In the genomic region with DNA sequence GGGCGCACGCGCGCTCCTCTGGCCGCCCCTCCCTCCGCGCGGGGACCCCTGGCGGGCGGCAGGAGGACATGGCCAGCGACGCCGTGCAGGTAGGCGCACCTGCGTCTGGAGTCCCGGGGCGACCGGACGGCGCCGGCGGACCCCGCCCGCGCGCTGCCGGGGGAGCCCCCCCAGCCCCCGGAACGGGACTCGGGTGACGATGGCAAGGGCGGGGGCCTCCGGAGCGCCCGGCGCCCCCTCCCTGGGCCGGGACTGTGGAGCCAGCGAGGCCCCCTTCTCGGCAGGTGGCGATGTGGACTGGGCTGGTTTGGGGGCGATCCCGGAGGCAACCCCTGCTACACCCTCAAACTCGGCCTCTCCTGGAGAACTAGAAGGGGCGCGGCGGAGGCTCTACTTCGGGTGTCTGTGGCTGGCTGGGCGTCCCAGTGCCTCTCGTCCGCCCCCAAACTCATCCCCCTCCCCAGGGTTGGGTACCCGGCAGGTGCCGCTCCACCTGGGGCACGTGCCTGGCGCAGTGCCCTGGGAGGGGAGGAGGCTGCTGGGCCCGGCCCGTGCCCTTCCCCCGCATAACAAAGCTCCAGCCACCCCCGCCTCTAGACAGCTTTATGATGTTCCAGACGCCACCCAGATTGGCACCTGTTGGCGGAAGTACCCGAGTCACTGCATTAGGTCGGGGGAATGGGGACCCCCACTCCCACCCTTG, we compare ENCODE assay signal across 8 cellular contexts. TPM values are rescaled to one million over a fixed set of nuclear protein-coding genes. Genes with fewer than 3 reads are reported as not detected.
DNase-seq lines count a peak whose midpoint lies in the region; ATAC-seq and TF ChIP-seq lines count a peak whose summit lies in the region.

No MANE protein-coding gene starts in this region.

- peak overlapping the region; percentile 80 for H3K4me3 ChIP-seq in HUES6 (ENCODE audit: low read depth, low read length)
- H3K4me3 ChIP-seq in mammary epithelial cell (replicated peaks in 1 of 3; ENCODE audit: insufficient read depth in 1 of 3, low read depth in 2 of 3, low read length in 3 of 3), result peak overlapping the region; percentile 12 to 53 (median 39)

- H3K4me1 Mint-ChIP-seq in stimulated activated memory B cell treated with anti-CD40 and anti-IgM and Interleukin-4, amounts not matched to agents 10 μg/mL and 1 μg/mL and 100 μg/mL, for 72 hours, result peaks cover 42% of the 10 kb centered on the region

- no peaks in the 10 kb centered on the region for H4K20me1 ChIP-seq in mammary epithelial cell (ENCODE audit: insufficient read depth, low read length)

- no peaks in the 10 kb centered on the region for H3K36me3 Mint-ChIP-seq in stimulated activated memory B cell treated with anti-CD40 and anti-IgM and Interleukin-4, amounts not matched to agents 10 μg/mL and 1 μg/mL and 100 μg/mL, for 72 hours

- in situ Hi-C loops in mammary epithelial cell (cut with MboI; ENCODE audit: low sequenced_read_pairs in 2 of 2), result no loop called here

- peaks cover 16% of the 10 kb centered on the region for H3K4me1 ChIP-seq in HUES6 (ENCODE audit: control insufficient read depth, insufficient read depth, low read length)
- H3K4me1 ChIP-seq in mammary epithelial cell (ENCODE audit: insufficient read depth, low read length), result peaks cover 17% of the 10 kb centered on the region

- dilution Hi-C loops in mammary epithelial cell (cut with HindIII; ENCODE audit: low sequenced_read_pairs), result no loop called here

- TF ChIP-seq CTCF in mammary epithelial cell (conservative IDR thresholded peaks at IDR 0.05 in 1 of 2, IDR thresholded peaks at IDR 0.05 in 1 of 2; ENCODE audit: extremely low read depth in 1 of 2, insufficient read depth in 1 of 2, low read depth in 1 of 2, low read length in 2 of 2), result peak in 1 of 2 donors; percentile 18

- H3K9ac ChIP-seq in HUES6 (ENCODE audit: low read length), result peak overlapping the region; percentile 32
- no peak overlapping the region for H3K9ac ChIP-seq in mammary epithelial cell (ENCODE audit: insufficient read depth, low read length)

- intact Hi-C loops in mammary epithelial cell (cut with micrococcal nuclease), result loop anchor here (5.0 kb wide), 1 partner anchor 39 kb away; no protein-coding TSS in a partner anchor
- intact Hi-C loops in left colon (cut with DNase I, micrococcal nuclease), result no loop called here

- H3K36me3 ChIP-seq in HUES6 (ENCODE audit: control insufficient read depth, insufficient read depth, low read length) (0 out of 2 replicates have a peak, but pooled peaks cover 2% of the 10 kb centered on the region), mammary epithelial cell (ENCODE audit: insufficient read depth, low read length) (no peaks in the 10 kb centered on the region)

- peak; percentile 54 for DNase-seq in DMS79 (lab: John Stamatoyannopoulos, UW)
- DNase-seq in SW480 (ENCODE audit: low spot score), result peak; percentile 44
- no peak for DNase-seq in mammary epithelial cell
- peak; percentile 81 to 82 for DNase-seq in left colon
- no peak for DNase-seq in MV-4-11 (lab: John Stamatoyannopoulos, UW)

- peak overlapping the region; percentile 90 for H3K4me2 ChIP-seq in mammary epithelial cell (ENCODE audit: insufficient read depth, low read depth, low read length)

- BruUV-seq in mammary epithelial cell (replicated peaks; lab: Mats Ljungman, UMichigan), result no TSS peak

- WGBS in mammary epithelial cell (ENCODE audit: low coverage, missing lambda C conversion rate), result 38% methylated on average over 3 of the region's 62 CpGs

- peak overlapping the region; percentile 77 for H2AFZ ChIP-seq in mammary epithelial cell (ENCODE audit: low read depth, low read length)

- H3K27ac ChIP-seq in HUES6 (ENCODE audit: low read depth, low read length) (no peak overlapping the region), mammary epithelial cell (ENCODE audit: insufficient read depth, low read depth, low read length) (no peak overlapping the region)

- H3K27ac Mint-ChIP-seq in stimulated activated memory B cell treated with anti-CD40 and anti-IgM and Interleukin-4, amounts not matched to agents 10 μg/mL and 1 μg/mL and 100 μg/mL, for 72 hours, result peak overlapping the region; percentile 65

- H3K4me3 Mint-ChIP-seq in stimulated activated memory B cell treated with anti-CD40 and anti-IgM and Interleukin-4, amounts not matched to agents 10 μg/mL and 1 μg/mL and 100 μg/mL, for 72 hours, result peak overlapping the region; percentile 82

- H3K27me3 Mint-ChIP-seq in stimulated activated memory B cell treated with anti-CD40 and anti-IgM and Interleukin-4, amounts not matched to agents 10 μg/mL and 1 μg/mL and 100 μg/mL, for 72 hours, result no peaks in the 10 kb centered on the region

- peaks cover 5% of the 10 kb centered on the region; the same call in 1 of the 2 replicates for H3K27me3 ChIP-seq in HUES6 (ENCODE audit: control insufficient read depth, insufficient read depth, low read length)
- H3K27me3 ChIP-seq in mammary epithelial cell (ENCODE audit: insufficient read depth, low read length), result no peaks in the 10 kb centered on the region

- no peaks in the 10 kb centered on the region for H3K9me3 ChIP-seq in HUES6 (ENCODE audit: control insufficient read depth, insufficient read depth, low read depth, low read length)
- H3K9me3 ChIP-seq in mammary epithelial cell (replicated peaks; ENCODE audit: insufficient read depth, low read length), result no peaks in the 10 kb centered on the region

- no peaks in the 10 kb centered on the region for H3K79me2 ChIP-seq in mammary epithelial cell (ENCODE audit: insufficient read depth, low read length)

- CTCF ChIA-PET in mammary epithelial cell (lab: Charles Lee; ENCODE audit: low non-redundant PET), result no interaction called here

- ATAC-seq in left colon (peak; percentile 88), HG03571 (IDR thresholded peaks at IDR 0.05; ENCODE audit: unreplicated experiment) (no peak)
- ATAC-seq in stimulated activated memory B cell treated with anti-CD40 and anti-IgM and Interleukin-4, amounts not matched to agents 10 μg/mL and 1 μg/mL and 100 μg/mL, for 72 hours, result peak; percentile 74

- H3K9me3 Mint-ChIP-seq in stimulated activated memory B cell treated with anti-CD40 and anti-IgM and Interleukin-4, amounts not matched to agents 10 μg/mL and 1 μg/mL and 100 μg/mL, for 72 hours, result no peaks in the 10 kb centered on the region

RNA-seq across cellular contexts. Expression of a gene that starts 0.5 kb away (rescaled TPM):
- total RNA-seq in mammary epithelial cell, result 10 to 100 TPM; 26.3 to 43.3 TPM
- 8.3 TPM for polyA plus RNA-seq in mammary epithelial cell
- polyA minus RNA-seq in mammary epithelial cell, result 14.9 TPM
- 10 to 100 TPM; 29.3 to 49.6 TPM for total RNA-seq in left colon

RNA-seq across cellular contexts. Expression of a gene that starts 14.5 kb away (rescaled TPM):
- total RNA-seq in mammary epithelial cell (10 to 100 TPM; 34.0 to 74.4 TPM), left colon (10 to 100 TPM; 55.3 to 85.8 TPM)
- 108 TPM for polyA plus RNA-seq in mammary epithelial cell
- polyA minus RNA-seq in mammary epithelial cell, result 67.1 TPM

RNA-seq across cellular contexts. Expression of a gene that starts 41.5 kb away (rescaled TPM):
- total RNA-seq in mammary epithelial cell, result under 1 TPM; 0.56 to 0.83 TPM
- polyA plus RNA-seq in mammary epithelial cell, result not detected
- polyA minus RNA-seq in mammary epithelial cell, result not detected
- total RNA-seq in left colon, result under 1 TPM; 0.52 to 0.84 TPM

RNA-seq across cellular contexts. Expression of a gene that starts 52.4 kb away (rescaled TPM):
- 10 to 100 TPM; 19.3 to 35.4 TPM for total RNA-seq in mammary epithelial cell
- 17.5 TPM for polyA plus RNA-seq in mammary epithelial cell
- polyA minus RNA-seq in mammary epithelial cell, result 26.7 TPM
- 100 to 1,000 TPM; 147 to 173 TPM for total RNA-seq in left colon

Comparison
In these comparisons a context has a peak if more than half of its experiments do, and no peak if none do; other contexts are left out.
1. DNase-seq: peak in DMS79 (single experiment), SW480 (single experiment) and left colon (2 of 2); none in mammary epithelial cell (single experiment) and MV-4-11 (single experiment).